In genomic region chr6:71034578-71034977, GRCh38 we compare ENCODE assay signal across 20 cellular contexts.
DNase-seq lines count a peak whose midpoint lies in the region; ATAC-seq and TF ChIP-seq lines count a peak whose summit lies in the region.
"Had no signal": no experiment of that assay in that cellular context is flagged by ENCODE, and none has a peak within 500 bp of the region (broad histone marks: within the 10 kb centered on the region; RNA-seq: fewer than 3 reads in every experiment).

No MANE protein-coding gene starts in this region.

- H3K27me3 Mint-ChIP-seq in T-helper 2 cell treated with Interferon-gamma antibody and Interleukin-4, amounts not matched to agents 5 μg/mL and 100 μg/mL, for 36 hours (ENCODE audit: low read depth), result no peaks in the 10 kb centered on the region

- no peaks in the 10 kb centered on the region for H3K4me1 Mint-ChIP-seq in T-helper 2 cell treated with Interferon-gamma antibody and Interleukin-4, amounts not matched to agents 5 μg/mL and 100 μg/mL, for 36 hours (ENCODE audit: low read depth)
- H3K4me1 Mint-ChIP-seq: B cell had no signal

- H3K27ac Mint-ChIP-seq in T-helper 2 cell treated with Interferon-gamma antibody and Interleukin-4, amounts not matched to agents 5 μg/mL and 100 μg/mL, for 36 hours, result no peak overlapping the region
- H3K27ac Mint-ChIP-seq: B cell; CD4-positive, alpha-beta T cell had no signal

- H3K4me1 ChIP-seq in HEK293 (ENCODE audit: control insufficient read depth, insufficient read depth, low read length), result no peaks in the 10 kb centered on the region; the same call in 1 of the 2 replicates
- H3K4me1 ChIP-seq: SJSA1 had no signal

- TF ChIP-seq CTCF in HEK293 (tag by site-specific recombination; IDR thresholded peaks at IDR 0.05), result no peak

- ATAC-seq in GM19035 (IDR thresholded peaks at IDR 0.05; ENCODE audit: unreplicated experiment), result no peak
- ATAC-seq: K562 had no signal

- no peaks in the 10 kb centered on the region for H3K36me3 Mint-ChIP-seq in T-helper 2 cell treated with Interferon-gamma antibody and Interleukin-4, amounts not matched to agents 5 μg/mL and 100 μg/mL, for 36 hours (ENCODE audit: low read depth)

- CTCF ChIA-PET in HEK293 (lab: Yijun Ruan, JAX), result interaction anchor here (0.6 to 1.2 kb wide), 3 partner anchors 16 to 173 kb away, joined by 3 to 8 read pairs (median 4); no protein-coding TSS in a partner anchor

- H3K9me3 Mint-ChIP-seq in T-helper 2 cell treated with Interferon-gamma antibody and Interleukin-4, amounts not matched to agents 5 μg/mL and 100 μg/mL, for 36 hours, result no peaks in the 10 kb centered on the region
- H3K9me3 Mint-ChIP-seq: CD4-positive, alpha-beta T cell had no signal

- DNase-seq in DMS53 (lab: John Stamatoyannopoulos, UW) (peak; percentile 76), NCI-H226 (peak; percentile 12), posterior cingulate gyrus (no peak), GM19240 (ENCODE audit: insufficient read length, low spot score) (no peak)
- no peak for DNase-seq in T-helper 2 cell treated with Interferon-gamma antibody and Interleukin-4, amounts not matched to agents 5 μg/mL and 100 μg/mL, for 36 hours (ENCODE audit: low spot score)
- DNase-seq: CD4-positive, alpha-beta T cell; HCEC 1CT; NCI-H1048; NCI-H1930; NK-92 treated with Interleukin-12 subunit alpha and Interleukin-12 subunit beta, amount 100 ng/mL, for 24 hours; OCI-M1; SW 1271; T-helper 9 cell had no signal

- H3K4me3 Mint-ChIP-seq in T-helper 2 cell treated with Interferon-gamma antibody and Interleukin-4, amounts not matched to agents 5 μg/mL and 100 μg/mL, for 36 hours, result no peak overlapping the region
- H3K4me3 Mint-ChIP-seq: B cell; CD4-positive, alpha-beta T cell had no signal

- no peaks in the 10 kb centered on the region for H3K36me3 ChIP-seq in HEK293 (ENCODE audit: control insufficient read depth in 2 of 2, insufficient read depth in 1 of 2, low read length in 2 of 2)
- H3K36me3 ChIP-seq: SJSA1 had no signal

- no peaks in the 10 kb centered on the region for H3K9me3 ChIP-seq in HEK293 (ENCODE audit: control insufficient read depth, insufficient read depth, low read depth, low read length)
- H3K9me3 ChIP-seq: SJSA1 had no signal

- intact Hi-C loops in posterior cingulate gyrus (cut with DNase I), result no loop called here

- H3K27ac ChIP-seq in HEK293 (ENCODE audit: extremely low read depth, low read depth, low read length) (no peak overlapping the region), cingulate gyrus (ENCODE audit: low read depth, low read length) (peak overlapping the region; percentile 67)
- H3K27ac ChIP-seq: RWPE1, SJSA1 had no signal

- POLR2A ChIA-PET in HEK293 (lab: Yijun Ruan, JAX), result interaction anchor here (0.6 kb wide), 1 partner anchor 95 kb away, joined by 3 read pairs; no protein-coding TSS in a partner anchor

- H3K4me3 ChIP-seq in HEK293 (ENCODE audit: low read depth, low read length), result no peak overlapping the region
- H3K4me3 ChIP-seq: K562, SJSA1 had no signal

TF ChIP-seq in HEK293, 187 proteins besides CTCF, POLR2A, EP300 and RAD21 (continues in another document):
- no peak for TF ChIP-seq ZNF624 (tag by site-specific recombination; IDR thresholded peaks at IDR 0.05)
- no peak for TF ChIP-seq ZNF157 (tag by site-specific recombination; IDR thresholded peaks at IDR 0.05)
- no peak for TF ChIP-seq ZNF580 (tag by site-specific recombination; IDR thresholded peaks at IDR 0.05)
- no peak for TF ChIP-seq PRDM4 (tag by site-specific recombination; IDR thresholded peaks at IDR 0.05)
- TF ChIP-seq ELK4 (IDR thresholded peaks at IDR 0.05; ENCODE audit: borderline replicate concordance, low read depth, low read length), result no peak
- no peak for TF ChIP-seq AEBP2 (tag by site-specific recombination; IDR thresholded peaks at IDR 0.05; ENCODE audit: borderline replicate concordance)
- TF ChIP-seq ZXDB (tag by site-specific recombination; IDR thresholded peaks at IDR 0.05), result no peak
- no peak for TF ChIP-seq ZBTB44 (tag by site-specific recombination; IDR thresholded peaks at IDR 0.05)
- no peak for TF ChIP-seq ZNF677 (tag by site-specific recombination; IDR thresholded peaks at IDR 0.05)
- TF ChIP-seq ZSCAN16 (tag by site-specific recombination; IDR thresholded peaks at IDR 0.05), result no peak
- no peak for TF ChIP-seq ZNF114 (tag by site-specific recombination; IDR thresholded peaks at IDR 0.05)
- TF ChIP-seq ZNF394 (tag by site-specific recombination; IDR thresholded peaks at IDR 0.05; ENCODE audit: borderline replicate concordance), result peak; percentile 71
- TF ChIP-seq ZNF571 (tag by site-specific recombination; IDR thresholded peaks at IDR 0.05), result no peak
- TF ChIP-seq ZNF76 (tag by site-specific recombination; IDR thresholded peaks at IDR 0.05; ENCODE audit: borderline replicate concordance, low read depth), result no peak
- TF ChIP-seq ZBTB26 (tag by site-specific recombination; optimal IDR thresholded peaks at IDR 0.05), result no peak
- no peak for TF ChIP-seq ZNF660 (tag by site-specific recombination; IDR thresholded peaks at IDR 0.05)
- no peak for TF ChIP-seq ZNF777 (tag by site-specific recombination; IDR thresholded peaks at IDR 0.05; ENCODE audit: borderline replicate concordance)
- no peak for TF ChIP-seq ZNF701 (tag by site-specific recombination; IDR thresholded peaks at IDR 0.05)
- TF ChIP-seq OVOL3 (tag by site-specific recombination; IDR thresholded peaks at IDR 0.05), result no peak

Comparison
In these comparisons a context has a peak if more than half of its experiments do, and no peak if none do; other contexts are left out.
1. DNase-seq: peak in DMS53 (single experiment) and NCI-H226 (single experiment); none in posterior cingulate gyrus (0 of 10), T-helper 2 cell treated with Interferon-gamma antibody and Interleukin-4, amounts not matched to agents 5 μg/mL and 100 μg/mL, for 36 hours (single experiment) and GM19240 (single experiment).